In the genomic region with DNA sequence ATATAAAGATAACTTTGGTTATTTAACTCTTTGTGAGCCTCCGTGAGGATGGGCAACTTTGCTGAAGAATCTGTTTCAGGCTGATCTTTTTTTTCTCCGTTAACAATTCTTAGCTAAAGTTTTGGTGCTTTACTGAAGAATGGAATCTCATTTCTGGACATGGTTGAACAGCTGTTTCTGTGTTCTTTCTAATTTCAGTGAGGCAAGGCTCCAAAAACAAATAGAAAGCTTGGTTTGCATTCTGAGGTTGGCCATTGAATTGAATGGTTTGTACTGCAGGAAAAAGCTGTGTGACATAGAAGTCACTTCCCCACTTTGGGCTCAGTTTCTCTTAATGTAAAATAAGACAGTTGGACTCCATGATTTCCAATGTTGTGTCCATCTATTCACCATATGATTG, we compare ENCODE assay signal across 7 cellular contexts. TPM values are rescaled to one million over a fixed set of nuclear protein-coding genes. Genes with fewer than 3 reads are reported as not detected.
"Had no signal": no experiment of that assay in that cellular context is flagged by ENCODE, and none has a peak within 500 bp of the region (broad histone marks: within the 10 kb centered on the region; RNA-seq: fewer than 3 reads in every experiment).

No MANE protein-coding gene starts in this region.

- H3K4me3 ChIP-seq: GM23248, HAP-1 had no signal

- H3K36me3 ChIP-seq: HAP-1 had no signal

- H3K27ac ChIP-seq: GM23248 had no signal

- DNase-seq: GM23248, GOT3, H7, HFFc6, IMR-90 had no signal

- H3K9ac ChIP-seq: GM23248 had no signal

- ATAC-seq: HCT116 had no signal

- H2AFZ ChIP-seq: GM23248 had no signal

RNA-seq across cellular contexts. Expression of a gene that starts 22.3 kb away (rescaled TPM):
- total RNA-seq: GM23248, HFFc6 had no signal
